ENCODE assay signal across 8 cellular contexts in genomic region chr1:154968731-154969130, GRCh38. TPM values are rescaled to one million over a fixed set of nuclear protein-coding genes. Genes with fewer than 3 reads are reported as not detected.
DNase-seq lines count a peak whose midpoint lies in the region; ATAC-seq lines count a peak whose summit lies in the region.

No MANE protein-coding gene starts in this region.

- no peak for ATAC-seq in stimulated activated naive CD8-positive, alpha-beta T cell treated with anti-CD3 and anti-CD28 coated beads, Interleukin-15, amount 100 ng/mL, for 72 hours

- H3K36me3 ChIP-seq in iPS-15b (ENCODE audit: control insufficient read depth, insufficient read depth, low read length): peaks cover 36% of the 10 kb centered on the region

- no peaks in the 10 kb centered on the region for H3K27me3 Mint-ChIP-seq in T-helper 1 cell treated with Interleukin-12 subunit alpha and Interleukin-12 subunit beta and Interleukin-4 antibody, amounts not matched to agents 30 μg/mL and 1 μg/mL, for 36 hours (ENCODE audit: low read depth)
- H3K27me3 Mint-ChIP-seq in activated T-helper 1 cell treated with anti-CD3 and anti-CD28 coated beads, Interleukin-12 subunit alpha, Interleukin-12 subunit beta, Interleukin-2, Interleukin-4 antibody, amounts not matched to agents 30 ng/mL and 10 ng/mL and 1 ng/mL, durations not matched to agents 14 hours and 24 hours and 36 hours (ENCODE audit: insufficient read depth): no peaks in the 10 kb centered on the region
- H3K27me3 Mint-ChIP-seq in stimulated activated naive CD8-positive, alpha-beta T cell treated with anti-CD3 and anti-CD28 coated beads, Interleukin-15, amount 100 ng/mL, for 72 hours: no peaks in the 10 kb centered on the region

- peak overlapping the region; percentile 16 for H3K9ac ChIP-seq in iPS-15b (ENCODE audit: low read depth, low read length)

- no peaks in the 10 kb centered on the region for H3K27me3 ChIP-seq in iPS-15b (ENCODE audit: control insufficient read depth, insufficient read depth, low read length)

- DNase-seq in T-helper 1 cell (no peak), anterior cingulate cortex (lab: John Stamatoyannopoulos, UW) (no peak), midbrain (lab: John Stamatoyannopoulos, UW) (no peak), NOMO-1 treated with DMSO at 0.1 percent for 48 hours (lab: John Stamatoyannopoulos, UW; ENCODE audit: unreplicated experiment) (no peak)
- DNase-seq in activated T-helper 1 cell treated with anti-CD3 and anti-CD28 coated beads, Interleukin-12 subunit alpha, Interleukin-12 subunit beta, Interleukin-2, Interleukin-4 antibody, amounts not matched to agents 30 ng/mL and 10 ng/mL and 1 ng/mL, durations not matched to agents 14 hours and 24 hours and 36 hours (ENCODE audit: low spot score): no peak
- DNase-seq in stimulated activated naive CD8-positive, alpha-beta T cell treated with anti-CD3 and anti-CD28 coated beads, Interleukin-15, amount 100 ng/mL, for 72 hours: no peak

- peaks cover 7% of the 10 kb centered on the region for H3K4me1 ChIP-seq in iPS-15b (ENCODE audit: control insufficient read depth, insufficient read depth, low read length)

- intact Hi-C loops in activated T-helper 1 cell treated with anti-CD3 and anti-CD28 coated beads, Interleukin-12 subunit alpha, Interleukin-12 subunit beta, Interleukin-2, Interleukin-4 antibody, amounts not matched to agents 30 ng/mL and 10 ng/mL and 1 ng/mL, durations not matched to agents 14 hours and 24 hours and 36 hours (cut with micrococcal nuclease): no loop called here

- no peak overlapping the region for H3K4me3 Mint-ChIP-seq in T-helper 1 cell treated with Interleukin-12 subunit alpha and Interleukin-12 subunit beta and Interleukin-4 antibody, amounts not matched to agents 30 μg/mL and 1 μg/mL, for 36 hours
- no peak overlapping the region for H3K4me3 Mint-ChIP-seq in activated T-helper 1 cell treated with anti-CD3 and anti-CD28 coated beads, Interleukin-12 subunit alpha, Interleukin-12 subunit beta, Interleukin-2, Interleukin-4 antibody, amounts not matched to agents 30 ng/mL and 10 ng/mL and 1 ng/mL, durations not matched to agents 14 hours and 24 hours and 36 hours
- no peak overlapping the region for H3K4me3 Mint-ChIP-seq in stimulated activated naive CD8-positive, alpha-beta T cell treated with anti-CD3 and anti-CD28 coated beads, Interleukin-15, amount 100 ng/mL, for 72 hours

- H3K9me3 Mint-ChIP-seq in T-helper 1 cell treated with Interleukin-12 subunit alpha and Interleukin-12 subunit beta and Interleukin-4 antibody, amounts not matched to agents 30 μg/mL and 1 μg/mL, for 36 hours: no peaks in the 10 kb centered on the region
- no peaks in the 10 kb centered on the region for H3K9me3 Mint-ChIP-seq in activated T-helper 1 cell treated with anti-CD3 and anti-CD28 coated beads, Interleukin-12 subunit alpha, Interleukin-12 subunit beta, Interleukin-2, Interleukin-4 antibody, amounts not matched to agents 30 ng/mL and 10 ng/mL and 1 ng/mL, durations not matched to agents 14 hours and 24 hours and 36 hours
- H3K9me3 Mint-ChIP-seq in stimulated activated naive CD8-positive, alpha-beta T cell treated with anti-CD3 and anti-CD28 coated beads, Interleukin-15, amount 100 ng/mL, for 72 hours: no peaks in the 10 kb centered on the region

- peak overlapping the region; percentile 76 for H3K4me3 ChIP-seq in iPS-15b (ENCODE audit: low read depth, low read length)

- peaks cover 45% of the 10 kb centered on the region for H3K36me3 Mint-ChIP-seq in T-helper 1 cell treated with Interleukin-12 subunit alpha and Interleukin-12 subunit beta and Interleukin-4 antibody, amounts not matched to agents 30 μg/mL and 1 μg/mL, for 36 hours (ENCODE audit: low read depth)
- peaks cover 40% of the 10 kb centered on the region for H3K36me3 Mint-ChIP-seq in activated T-helper 1 cell treated with anti-CD3 and anti-CD28 coated beads, Interleukin-12 subunit alpha, Interleukin-12 subunit beta, Interleukin-2, Interleukin-4 antibody, amounts not matched to agents 30 ng/mL and 10 ng/mL and 1 ng/mL, durations not matched to agents 14 hours and 24 hours and 36 hours (ENCODE audit: low read depth)

- peak overlapping the region; percentile 62 for H3K27ac Mint-ChIP-seq in T-helper 1 cell treated with Interleukin-12 subunit alpha and Interleukin-12 subunit beta and Interleukin-4 antibody, amounts not matched to agents 30 μg/mL and 1 μg/mL, for 36 hours
- H3K27ac Mint-ChIP-seq in activated T-helper 1 cell treated with anti-CD3 and anti-CD28 coated beads, Interleukin-12 subunit alpha, Interleukin-12 subunit beta, Interleukin-2, Interleukin-4 antibody, amounts not matched to agents 30 ng/mL and 10 ng/mL and 1 ng/mL, durations not matched to agents 14 hours and 24 hours and 36 hours: peak overlapping the region; percentile 43
- peak overlapping the region; percentile 81 to 94 for H3K27ac Mint-ChIP-seq in stimulated activated naive CD8-positive, alpha-beta T cell treated with anti-CD3 and anti-CD28 coated beads, Interleukin-15, amount 100 ng/mL, for 72 hours

- H3K9me3 ChIP-seq in iPS-15b (ENCODE audit: control insufficient read depth, insufficient read depth, low read length): no peaks in the 10 kb centered on the region

- peaks cover 31% of the 10 kb centered on the region for H3K4me1 Mint-ChIP-seq in T-helper 1 cell treated with Interleukin-12 subunit alpha and Interleukin-12 subunit beta and Interleukin-4 antibody, amounts not matched to agents 30 μg/mL and 1 μg/mL, for 36 hours (ENCODE audit: low read depth)
- peaks cover 51% of the 10 kb centered on the region for H3K4me1 Mint-ChIP-seq in activated T-helper 1 cell treated with anti-CD3 and anti-CD28 coated beads, Interleukin-12 subunit alpha, Interleukin-12 subunit beta, Interleukin-2, Interleukin-4 antibody, amounts not matched to agents 30 ng/mL and 10 ng/mL and 1 ng/mL, durations not matched to agents 14 hours and 24 hours and 36 hours (ENCODE audit: low read depth)
- H3K4me1 Mint-ChIP-seq in stimulated activated naive CD8-positive, alpha-beta T cell treated with anti-CD3 and anti-CD28 coated beads, Interleukin-15, amount 100 ng/mL, for 72 hours: peaks cover 63% of the 10 kb centered on the region

RNA-seq across cellular contexts. Expression of gene SHC1, which starts 1.8 kb away (rescaled TPM):
- total RNA-seq in activated T-helper 1 cell treated with anti-CD3 and anti-CD28 coated beads, Interleukin-12 subunit alpha, Interleukin-12 subunit beta, Interleukin-2, Interleukin-4 antibody, amounts not matched to agents 30 ng/mL and 10 ng/mL and 1 ng/mL, durations not matched to agents 14 hours and 24 hours and 36 hours: 61.4 and 62.3 TPM in 2 replicates

RNA-seq across cellular contexts. Expression of gene CKS1B, which starts 5.8 kb away (rescaled TPM):
- total RNA-seq in activated T-helper 1 cell treated with anti-CD3 and anti-CD28 coated beads, Interleukin-12 subunit alpha, Interleukin-12 subunit beta, Interleukin-2, Interleukin-4 antibody, amounts not matched to agents 30 ng/mL and 10 ng/mL and 1 ng/mL, durations not matched to agents 14 hours and 24 hours and 36 hours: 151 and 158 TPM in 2 replicates

RNA-seq across cellular contexts. Expression of gene PYGO2, which starts 7.1 kb away (rescaled TPM):
- total RNA-seq in activated T-helper 1 cell treated with anti-CD3 and anti-CD28 coated beads, Interleukin-12 subunit alpha, Interleukin-12 subunit beta, Interleukin-2, Interleukin-4 antibody, amounts not matched to agents 30 ng/mL and 10 ng/mL and 1 ng/mL, durations not matched to agents 14 hours and 24 hours and 36 hours: 34.7 and 35.0 TPM in 2 replicates

RNA-seq across cellular contexts. Expression of gene PBXIP1, which starts 12.8 kb away (rescaled TPM):
- total RNA-seq in activated T-helper 1 cell treated with anti-CD3 and anti-CD28 coated beads, Interleukin-12 subunit alpha, Interleukin-12 subunit beta, Interleukin-2, Interleukin-4 antibody, amounts not matched to agents 30 ng/mL and 10 ng/mL and 1 ng/mL, durations not matched to agents 14 hours and 24 hours and 36 hours: 25.1 and 27.9 TPM in 2 replicates

RNA-seq across cellular contexts. Expression of gene FLAD1, which starts 14.4 kb away (rescaled TPM):
- 69.2 and 74.3 TPM in 2 replicates for total RNA-seq in activated T-helper 1 cell treated with anti-CD3 and anti-CD28 coated beads, Interleukin-12 subunit alpha, Interleukin-12 subunit beta, Interleukin-2, Interleukin-4 antibody, amounts not matched to agents 30 ng/mL and 10 ng/mL and 1 ng/mL, durations not matched to agents 14 hours and 24 hours and 36 hours
